In the genomic region with DNA sequence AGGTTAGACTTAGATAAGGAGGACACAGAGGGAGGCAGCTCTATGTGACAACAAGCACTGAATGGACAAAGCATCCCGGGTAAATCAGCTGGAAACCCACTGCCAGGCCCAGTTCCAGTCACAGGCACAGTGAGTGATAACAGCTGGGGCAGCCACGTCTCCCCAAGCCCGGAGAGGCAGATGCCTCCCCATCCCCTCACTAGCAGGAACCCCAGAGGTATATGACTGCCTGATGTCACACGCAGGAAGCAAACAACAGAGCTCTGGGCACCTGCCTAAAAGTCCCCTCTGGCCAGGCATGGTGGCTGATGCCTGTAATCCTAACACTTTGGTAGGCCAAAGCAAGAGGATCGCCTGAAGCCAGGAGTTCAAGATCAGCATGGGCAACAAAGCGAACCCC, we compare ENCODE assay signal across 10 cellular contexts. TPM values are rescaled to one million over a fixed set of nuclear protein-coding genes. Genes with fewer than 3 reads are reported as not detected.
A peak's percentile ranks its signal among the peaks of the same experiment; 100 is the strongest.
DNase-seq lines count a peak whose midpoint lies in the region; ATAC-seq and TF ChIP-seq lines count a peak whose summit lies in the region.
"Had no signal": no experiment of that assay in that cellular context is flagged by ENCODE, and none has a peak within 500 bp of the region (broad histone marks: within the 10 kb centered on the region; RNA-seq: fewer than 3 reads in every experiment).

No MANE protein-coding gene starts in this region.

- WGBS in body of pancreas, 2 donors: 49 to 50% methylated on average over 6 of the region's 6 CpGs
- WGBS in right cardiac atrium: 57% methylated on average over 6 of the region's 6 CpGs

- H3K4me3 ChIP-seq in ACC112 (ENCODE audit: low read depth, low read length) (no peak overlapping the region), KMS-11 (IDR thresholded peaks at IDR 0.05; ENCODE audit: insufficient read depth, low read depth, low read length) (no peak overlapping the region), body of pancreas (no peak overlapping the region), SJCRH30 (no peak overlapping the region), right cardiac atrium (ENCODE audit: low read length) (no peak overlapping the region)
- H3K4me3 ChIP-seq: psoas muscle had no signal

- no peak overlapping the region for H3K4me3 Mint-ChIP-seq in nephron

- no peaks in the 10 kb centered on the region for H3K4me1 Mint-ChIP-seq in nephron

- H3K4me2 ChIP-seq in KMS-11: peak overlapping the region; percentile 67

- DNase-seq in body of pancreas (peak in 1 of 4 donors; percentile 6), NCI-H2196 treated with DMSO at 0.1 percent for 48 hours (lab: John Stamatoyannopoulos, UW; ENCODE audit: unreplicated experiment) (no peak), SJCRH30 (no peak), right cardiac atrium (no peak), NCI-H446 treated with DMSO at 0.1 percent for 48 hours (lab: John Stamatoyannopoulos, UW) (no peak)

- no peaks in the 10 kb centered on the region for H3K27me3 Mint-ChIP-seq in nephron (ENCODE audit: low read depth)

- TF ChIP-seq CTCF in KMS-11 (conservative IDR thresholded peaks at IDR 0.05; ENCODE audit: low read depth, low read length) (no peak), body of pancreas (IDR thresholded peaks at IDR 0.05) (no peak), nephron (IDR thresholded peaks at IDR 0.05; ENCODE audit: unreplicated experiment in 3 of 3) (no peak)

- no peak for TF ChIP-seq POLR2A in body of pancreas (IDR thresholded peaks at IDR 0.05)

- ATAC-seq in body of pancreas: peak; percentile 5
- ATAC-seq in right cardiac atrium: no peak

- H3K4me1 ChIP-seq in ACC112 (ENCODE audit: control insufficient read depth, insufficient read depth, low read length, unreplicated experiment) (peaks cover 29% of the 10 kb centered on the region), KMS-11 (ENCODE audit: low read depth, poor library complexity, severe bottlenecking) (peaks cover 50% of the 10 kb centered on the region), body of pancreas (peaks cover 60% of the 10 kb centered on the region), SJCRH30 (peaks cover 22% of the 10 kb centered on the region), right cardiac atrium (ENCODE audit: control insufficient read depth, insufficient read depth, low read length) (peaks cover 7% of the 10 kb centered on the region)

- H3K9me3 Mint-ChIP-seq in nephron: no peaks in the 10 kb centered on the region

- H3K27ac ChIP-seq in ACC112 (ENCODE audit: low read depth, low read length) (peak overlapping the region; percentile 53), KMS-11 (peak overlapping the region; percentile 71), body of pancreas (peak overlapping the region; percentile 82 to 90 (median 84)), SJCRH30 (no peak overlapping the region), right cardiac atrium (ENCODE audit: low read length) (no peak overlapping the region)
- H3K27ac ChIP-seq: psoas muscle had no signal

- peaks cover 9% of the 10 kb centered on the region for H3K36me3 Mint-ChIP-seq in nephron (ENCODE audit: low read depth)

- peak overlapping the region; percentile 0; the same call in 1 of the 2 replicates for H3K9ac ChIP-seq in KMS-11

- 0 out of 2 replicates have a peak, but pooled peaks cover 3% of the 10 kb centered on the region for H3K36me3 ChIP-seq in ACC112 (ENCODE audit: insufficient read depth, low read length)
- H3K36me3 ChIP-seq in KMS-11 (ENCODE audit: insufficient read depth): no peaks in the 10 kb centered on the region
- H3K36me3 ChIP-seq in body of pancreas (replicated peaks in 1 of 2; ENCODE audit: insufficient read depth in 1 of 2, low read depth in 2 of 2): no peaks in the 10 kb centered on the region
- H3K36me3 ChIP-seq in SJCRH30: no peaks in the 10 kb centered on the region; the same call in none of the 2 replicates

- no peaks in the 10 kb centered on the region for H4K20me1 ChIP-seq in KMS-11 (ENCODE audit: insufficient read depth)

- H3K9me3 ChIP-seq in body of pancreas (no peaks in the 10 kb centered on the region), SJCRH30 (replicated peaks) (no peaks in the 10 kb centered on the region), right cardiac atrium (ENCODE audit: control insufficient read depth, low read length) (no peaks in the 10 kb centered on the region)
- H3K9me3 ChIP-seq: psoas muscle had no signal

- H3K79me2 ChIP-seq in ACC112 (ENCODE audit: control insufficient read depth, insufficient read depth, low read length, unreplicated experiment) (peaks cover 38% of the 10 kb centered on the region), KMS-11 (ENCODE audit: insufficient read depth, low read depth) (no peaks in the 10 kb centered on the region; the same call in 1 of the 2 replicates)

- no peak overlapping the region for H2AFZ ChIP-seq in ACC112 (ENCODE audit: low read length, unreplicated experiment)
- peak overlapping the region; percentile 29; the same call in 1 of the 2 replicates for H2AFZ ChIP-seq in KMS-11 (ENCODE audit: low read depth)

- H3K27me3 ChIP-seq in ACC112 (ENCODE audit: insufficient read depth, low read length) (no peaks in the 10 kb centered on the region), KMS-11 (ENCODE audit: insufficient read depth, low read depth) (no peaks in the 10 kb centered on the region), body of pancreas (no peaks in the 10 kb centered on the region), SJCRH30 (no peaks in the 10 kb centered on the region), right cardiac atrium (ENCODE audit: control insufficient read depth, insufficient read depth) (no peaks in the 10 kb centered on the region)

- intact Hi-C loops in body of pancreas (cut with DNase I): no loop called here
- intact Hi-C loops in right cardiac atrium (cut with DNase I): no loop called here

- H3K27ac Mint-ChIP-seq in nephron: peak overlapping the region; percentile 47 to 89 (median 71)

RNA-seq across cellular contexts. Expression of a gene that starts 18.2 kb away (rescaled TPM):
- total RNA-seq in body of pancreas (under 1 TPM in 1 of 2 donors, not detected in 1; 0.26 TPM), right cardiac atrium (under 1 TPM; 0.17 to 0.41 (median 0.31) TPM)
- total RNA-seq in SJCRH30 (2014; rRNA removed; shearing (Covaris generic)): 0.10 and 0.14 TPM in 2 replicates
- polyA plus RNA-seq in right cardiac atrium: 0.25 TPM
- total RNA-seq: psoas muscle, SK-MEL-5 had no signal

RNA-seq across cellular contexts. Expression of a gene that starts 18.9 kb away (rescaled TPM):
- total RNA-seq in body of pancreas (10 to 100 TPM; 27.0 to 29.3 TPM), right cardiac atrium (10 to 100 TPM; 14.4 to 25.7 (median 19.3) TPM)
- total RNA-seq in SJCRH30 (2014; rRNA removed; shearing (Covaris generic)): 10.6 and 14.1 TPM in 2 replicates
- polyA plus RNA-seq in right cardiac atrium: 15.6 TPM

RNA-seq across cellular contexts. Expression of a gene that starts 19.3 kb away (rescaled TPM):
- total RNA-seq in body of pancreas: 10 to 100 TPM; 18.7 to 36.6 TPM
- total RNA-seq in SJCRH30 (2014; rRNA removed; shearing (Covaris generic)): 35.0 and 43.5 TPM in 2 replicates
- 10 to 100 TPM; 17.1 to 19.6 (median 18.8) TPM for total RNA-seq in right cardiac atrium
- polyA plus RNA-seq in right cardiac atrium: 30.6 TPM

RNA-seq across cellular contexts. Expression of a gene that starts 24.1 kb away (rescaled TPM):
- total RNA-seq in body of pancreas: 10 to 100 TPM; 26.4 to 43.6 TPM
- not detected in 2 replicates for total RNA-seq in SJCRH30 (2014; rRNA removed; shearing (Covaris generic))
- 10 to 100 TPM in 1 of 4 donors, 1 to 10 TPM in 3; 6.1 to 11.5 (median 7.6) TPM for total RNA-seq in right cardiac atrium
- polyA plus RNA-seq in right cardiac atrium: 14.9 TPM

RNA-seq across cellular contexts. Expression of a gene that starts 32.9 kb away (rescaled TPM):
- total RNA-seq in body of pancreas: 10 to 100 TPM; 17.6 to 23.7 TPM
- total RNA-seq in SJCRH30 (2014; rRNA removed; shearing (Covaris generic)): 19.3 and 19.6 TPM in 2 replicates
- 10 to 100 TPM; 15.4 to 21.0 (median 18.0) TPM for total RNA-seq in right cardiac atrium
- polyA plus RNA-seq in right cardiac atrium: 17.6 TPM

Comparison
In these comparisons a context has a peak if more than half of its experiments do, and no peak if none do; other contexts are left out.
1. H3K27ac ChIP-seq: peak in ACC112 (single experiment), KMS-11 (single experiment) and body of pancreas (4 of 4); none in SJCRH30 (single experiment) and right cardiac atrium (single experiment).